19 cellular contexts compared by ENCODE assay signal in genomic region chr14:99527427-99528076, GRCh38. TPM values are rescaled to one million over a fixed set of nuclear protein-coding genes. Genes with fewer than 3 reads are reported as not detected.
A peak's percentile ranks its signal among the peaks of the same experiment; 100 is the strongest.
DNase-seq lines count a peak whose midpoint lies in the region; ATAC-seq, FAIRE-seq and TF ChIP-seq lines count a peak whose summit lies in the region.
"Had no signal": no experiment of that assay in that cellular context is flagged by ENCODE, and none has a peak within 500 bp of the region (broad histone marks: within the 10 kb centered on the region; RNA-seq: fewer than 3 reads in every experiment).

No MANE protein-coding gene starts in this region.

- H3K27ac Mint-ChIP-seq in GM23338 (peak overlapping the region; percentile 66), neural crest cell (ENCODE audit: unreplicated experiment) (peak overlapping the region; percentile 12)

- H3K4me1 ChIP-seq in A549 (peaks cover 55% of the 10 kb centered on the region), GM23338 (ENCODE audit: insufficient read depth) (peaks cover 48% of the 10 kb centered on the region), H1 (replicated peaks in 1 of 4; ENCODE audit: control insufficient read depth in 3 of 4, insufficient read depth in 4 of 4, low read length in 3 of 4) (peaks cover 15 to 66% (median 42%) of the 10 kb centered on the region in 4 experiments)

- CTCF ChIA-PET in A549 (lab: Yijun Ruan, JAX) (interaction anchor here (0.6 to 8.7 kb wide), 10 partner anchors 10 to 358 kb away, joined by 3 to 105 read pairs (median 12); no protein-coding TSS in a partner anchor), H1 (lab: Charles Lee; ENCODE audit: partially characterized antibody) (interaction anchor here (0.6 to 6.5 kb wide), 18 partner anchors 10 to 164 kb away, joined by 3 to 35 read pairs (median 4); no protein-coding TSS in a partner anchor)

- H3K9ac ChIP-seq in H1 (replicated peaks in 1 of 4; ENCODE audit: extremely low read depth in 1 of 4, low read depth in 3 of 4, low read length in 3 of 4): no peak overlapping the region

- H2BK15ac ChIP-seq in H1 (ENCODE audit: low read length): no peak overlapping the region

- no peaks in the 10 kb centered on the region for H3K9me3 ChIP-seq in A549
- H3K9me3 ChIP-seq in H1 (ENCODE audit: insufficient read depth in 2 of 2, low read depth in 1 of 2, low read length in 1 of 2): no peaks in the 10 kb centered on the region
- H3K9me3 ChIP-seq: HAP-1, MG63, SJCRH30 had no signal

- H2BK5ac ChIP-seq in H1 (ENCODE audit: low read depth, low read length): peak overlapping the region; percentile 49

- 0 out of 2 replicates have a peak, but pooled peaks cover 10% of the 10 kb centered on the region for H3F3A ChIP-seq in GM23338 (replicated peaks; ENCODE audit: low read depth)

- no peak overlapping the region for H4K91ac ChIP-seq in H1 (replicated peaks; ENCODE audit: insufficient read length, low read length)

- DNase-seq in A549 (ENCODE audit: low read depth in 1 of 2, low spot score in 1 of 2): no peak
- DNase-seq in GM23338 (ENCODE audit: low spot score): no peak
- no peak for DNase-seq in H1 (ENCODE audit: low read depth in 1 of 2, low spot score in 2 of 2)
- DNase-seq in neural crest cell (ENCODE audit: low read depth, low spot score): no peak
- no peak for DNase-seq in stimulated activated naive CD4-positive, alpha-beta T cell treated with Interleukin-2 at 50 U/mL for 16 hours (lab: John Stamatoyannopoulos, UW)
- no peak for DNase-seq in stimulated activated CD8-positive, alpha-beta memory T cell treated with anti-CD3 and anti-CD28 coated beads, Interleukin-4, amount 100 ng/mL, for 48 hours
- DNase-seq in foreskin melanocyte: no peak
- DNase-seq: DND-41, Kasumi-1, MG63, NCI-H1048, NCI-H1436, NCI-H1930, NCI-H345, NCI-H524 treated with DMSO at 0.1 percent for 48 hours, PC-9, SJCRH30 had no signal

- TF ChIP-seq EP300 in A549 (IDR thresholded peaks at IDR 0.05): no peak
- no peak for TF ChIP-seq EP300 in H1 (IDR thresholded peaks at IDR 0.05; ENCODE audit: borderline replicate concordance in 1 of 2, low read depth in 2 of 2, low read length in 2 of 2)

- H3K27me3 Mint-ChIP-seq in GM23338 (ENCODE audit: insufficient read depth, low read depth, poor library complexity) (peaks cover 12% of the 10 kb centered on the region), neural crest cell (ENCODE audit: low read depth) (no peaks in the 10 kb centered on the region)

- H3K4me3 Mint-ChIP-seq in GM23338: no peak overlapping the region
- no peak overlapping the region for H3K4me3 Mint-ChIP-seq in neural crest cell

- no peaks in the 10 kb centered on the region for H3K27me3 ChIP-seq in GM23338 (ENCODE audit: insufficient read depth)
- H3K27me3 ChIP-seq in H1 (replicated peaks in 1 of 4; ENCODE audit: control insufficient read depth in 3 of 4, extremely low read depth in 1 of 4, insufficient read depth in 3 of 4, low read length in 3 of 4): no peaks in the 10 kb centered on the region
- H3K27me3 ChIP-seq: MG63, SJCRH30 had no signal

- H3K27ac ChIP-seq in A549 (peak overlapping the region in 1 of 2 experiments; percentile 90; a peak in 2 of 6 replicates), GM23338 (ENCODE audit: low read depth) (no peak overlapping the region), H1 (ENCODE audit: low read depth, low read length) (no peak overlapping the region)
- H3K27ac ChIP-seq: PC-9, SJCRH30 had no signal

- no peak overlapping the region for H3K56ac ChIP-seq in H1 (replicated peaks; ENCODE audit: insufficient read length, low read depth, low read length)

- H4K20me1 ChIP-seq in GM23338 (replicated peaks; ENCODE audit: insufficient read depth) (no peaks in the 10 kb centered on the region), H1 (replicated peaks in 1 of 2; ENCODE audit: control insufficient read depth in 1 of 2, insufficient read depth in 2 of 2, low read length in 2 of 2) (peaks cover 0 to 1% of the 10 kb centered on the region in 2 experiments)

- H3K23ac ChIP-seq in H1 (ENCODE audit: insufficient read length): no peak overlapping the region

- peak overlapping the region; percentile 32 for H3K18ac ChIP-seq in H1 (ENCODE audit: extremely low read depth, low read length)

- POLR2A ChIA-PET in A549 (lab: Yijun Ruan, JAX): no interaction called here
- POLR2A ChIA-PET in H1 (lab: Charles Lee; ENCODE audit: partially characterized antibody): interaction anchor here (1.3 to 1.8 kb wide), 2 partner anchors 11 to 12 kb away, joined by 5 to 6 read pairs; no protein-coding TSS in a partner anchor

- H3K36me3 ChIP-seq in GM23338 (ENCODE audit: insufficient read depth): no peaks in the 10 kb centered on the region
- no peaks in the 10 kb centered on the region for H3K36me3 ChIP-seq in H1 (ENCODE audit: control insufficient read depth in 2 of 4, insufficient read depth in 4 of 4, low read length in 3 of 4)
- H3K36me3 ChIP-seq: HAP-1, MG63, SJCRH30 had no signal

- TF ChIP-seq RAD21 in A549 (conservative IDR thresholded peaks at IDR 0.05 in 1 of 2, IDR thresholded peaks at IDR 0.05 in 1 of 2) (no peak), H1 (IDR thresholded peaks at IDR 0.05 in 1 of 2, conservative IDR thresholded peaks at IDR 0.05 in 1 of 2; ENCODE audit: low read depth in 2 of 2, low read length in 2 of 2) (no peak)

- H3K23me2 ChIP-seq in H1 (ENCODE audit: low read depth, low read length): 0 out of 2 replicates have a peak, but pooled peaks cover 2% of the 10 kb centered on the region

- H3K9me3 Mint-ChIP-seq in GM23338 (no peaks in the 10 kb centered on the region), neural crest cell (no peaks in the 10 kb centered on the region)

- H3K14ac ChIP-seq in H1 (ENCODE audit: insufficient read length): no peak overlapping the region

- TF ChIP-seq CTCF in A549 (IDR thresholded peaks at IDR 0.05) (no peak), GM23338 (conservative IDR thresholded peaks at IDR 0.05; ENCODE audit: low read depth in 2 of 2) (no peak), H1 (IDR thresholded peaks at IDR 0.05; ENCODE audit: control extremely low read depth in 1 of 3, insufficient read depth in 1 of 3, low read depth in 1 of 3, low read length in 3 of 3) (no peak), neural crest cell (conservative IDR thresholded peaks at IDR 0.05) (no peak)

- no peak for ATAC-seq in A549
- ATAC-seq in GM23338: no peak

- FAIRE-seq in A549 (lab: Jason Lieb, UNC): no peak
- no peak for FAIRE-seq in H1 (lab: Jason Lieb, UNC)
- FAIRE-seq: A204.1 had no signal

- WGBS in A549 (ENCODE audit: missing lambda C conversion rate): 64% methylated on average over 17 of the region's 19 CpGs
- WGBS in H1 (ENCODE audit: extremely low coverage in 1 of 2, insufficient coverage in 1 of 2, insufficient read length in 1 of 2, insufficient replicate concordance in 2 of 2, low coverage in 1 of 2, low lambda C conversion rate in 2 of 2, missing lambda C conversion rate in 1 of 2), 2 experiments: 82% methylated on average over 12 of the region's 19 CpGs; no CpG with 5 or more reads in 1 of the 2 experiments

- H3K36me3 Mint-ChIP-seq in GM23338 (ENCODE audit: low read depth) (no peaks in the 10 kb centered on the region), neural crest cell (ENCODE audit: low read depth) (no peaks in the 10 kb centered on the region)

- H2AFZ ChIP-seq in GM23338 (no peak overlapping the region), H1 (ENCODE audit: low read length) (no peak overlapping the region)
- H2AFZ ChIP-seq: PC-9 had no signal

- H3K79me2 ChIP-seq in GM23338 (replicated peaks; ENCODE audit: insufficient read depth) (no peaks in the 10 kb centered on the region; the same call in 1 of the 2 replicates), H1 (ENCODE audit: control insufficient read depth in 1 of 2, insufficient read depth in 2 of 2, low read length in 2 of 2) (peaks cover 0 to 6% of the 10 kb centered on the region in 2 experiments; a peak in 1 of 4 replicates)

- H2BK120ac ChIP-seq in H1 (replicated peaks; ENCODE audit: low read depth, low read length): no peak overlapping the region

- H4K8ac ChIP-seq in H1 (ENCODE audit: extremely low read depth, insufficient read depth, low read length): no peak overlapping the region; the same call in 1 of the 2 replicates

- no peaks in the 10 kb centered on the region for H3K9me2 ChIP-seq in GM23338 (ENCODE audit: insufficient read depth)

- H2BK12ac ChIP-seq in H1 (ENCODE audit: low read depth, low read length): peak overlapping the region; percentile 27; the same call in 1 of the 2 replicates

- H3K4ac ChIP-seq in H1 (replicated peaks; ENCODE audit: insufficient read length, low read depth, low read length): no peak overlapping the region

- H3K4me3 ChIP-seq in A549 (no peak overlapping the region), GM23338 (no peak overlapping the region), H1 (ENCODE audit: extremely low read depth in 1 of 4, insufficient read depth in 2 of 4, low read depth in 3 of 4, low read length in 4 of 4) (no peak overlapping the region)
- H3K4me3 ChIP-seq: HAP-1, MG63, PC-9, SJCRH30 had no signal

- H2BK20ac ChIP-seq in H1 (ENCODE audit: low read length): no peak overlapping the region

- H3K4me1 Mint-ChIP-seq in GM23338 (peaks cover 53% of the 10 kb centered on the region), neural crest cell (peaks cover 44% of the 10 kb centered on the region)

- no peak overlapping the region for H4K5ac ChIP-seq in H1 (ENCODE audit: insufficient read length, low read depth, low read length)

- no peak overlapping the region for H2AK5ac ChIP-seq in H1 (ENCODE audit: low read depth, low read length)

- H3K4me2 ChIP-seq in A549 (0 out of 3 replicates have a peak overlapping the region, but pooled peaks have one; percentile 14), GM23338 (no peak overlapping the region), H1 (ENCODE audit: insufficient read depth in 1 of 2, low read depth in 2 of 2, low read length in 2 of 2) (peak overlapping the region in 1 of 2 experiments; percentile 26; a peak in 1 of 4 replicates)
- H3K4me2 ChIP-seq: PC-9 had no signal

- TF ChIP-seq POLR2A in A549 (IDR thresholded peaks at IDR 0.05; ENCODE audit: low read length) (no peak), H1 (IDR thresholded peaks at IDR 0.05; ENCODE audit: control extremely low read depth in 1 of 2, low read depth in 2 of 2, low read length in 2 of 2) (no peak)

- peaks cover 17% of the 10 kb centered on the region for H3K79me1 ChIP-seq in H1 (ENCODE audit: low read depth, low read length)

RNA-seq across cellular contexts. Expression of gene CCNK, which starts 46.3 kb away (rescaled TPM):
- polyA plus RNA-seq in A549 (2011; rRNA removed) (22.7 and 38.9 TPM in 2 replicates), A549 (2017; fragmentation: RNase III; extraction: RNeasy Plus Mini Kit Qiagen cat#74134 plus additional on column Dnase treatment) (46.6 to 50.8 TPM (median 50.6 TPM) in 3 replicates), GM23338 (2016; fragmentation: Nextera tagmentation; extraction: Ambion mirVana) (57.8 and 60.6 TPM in 2 replicates), H1 (2011; rRNA removed) (10.7 and 14.7 TPM in 2 replicates)
- 14.7 and 16.4 TPM in 2 replicates for polyA plus RNA-seq in A549 (2012; cell fraction: cytosol; rRNA removed)
- 12.0 and 19.6 TPM in 2 replicates for polyA plus RNA-seq in A549 (2012; cell fraction: nucleus; rRNA removed)
- polyA minus RNA-seq in A549 (2011; rRNA and poly(A)+ RNA removed): 32.7 and 36.2 TPM in 2 replicates
- 54.0 and 63.4 TPM in 2 replicates for total RNA-seq in GM23338 (2014; rRNA removed; shearing (Covaris generic))
- total RNA-seq in H1 (2021; fragmentation: NEBNext Ultra II Directional; extraction: Animal tissue kit (Norgen Biotek cat#: 25700)): 81.9 and 82.7 TPM in 2 replicates
- polyA plus RNA-seq in H1 (2011; cell fraction: cytosol; rRNA removed): 12.5 TPM
- 15.2 TPM for polyA plus RNA-seq in H1 (2011; cell fraction: nucleus; rRNA removed)
- 52.2 to 103 TPM (median 60.4 TPM) in 4 replicates for polyA plus RNA-seq in H1 (2012, experiment 1 of 2)
- polyA plus RNA-seq in H1 (2012, experiment 2 of 2): 62.7 TPM
- polyA plus RNA-seq in H1 (2013, experiment 1 of 2): 53.6 TPM
- polyA plus RNA-seq in H1 (2013, experiment 2 of 2): 57.8 TPM
- polyA minus RNA-seq in H1 (2011; rRNA and poly(A)+ RNA removed): 17.0 and 27.3 TPM in 2 replicates
- 37.3 TPM for polyA minus RNA-seq in H1 (2011; cell fraction: cytosol; rRNA and poly(A)+ RNA removed)
- polyA minus RNA-seq in H1 (2011; cell fraction: nucleus; rRNA and poly(A)+ RNA removed): 21.9 TPM
- 69.6 and 71.8 TPM in 2 replicates for total RNA-seq in neural crest cell

RNA-seq across cellular contexts. Expression of gene SETD3, which starts 46.9 kb away (rescaled TPM):
- polyA plus RNA-seq in A549 (2011; rRNA removed): 53.9 and 59.7 TPM in 2 replicates
- polyA plus RNA-seq in A549 (2012; cell fraction: cytosol; rRNA removed): 19.3 and 25.5 TPM in 2 replicates
- 8.5 and 11.1 TPM in 2 replicates for polyA plus RNA-seq in A549 (2012; cell fraction: nucleus; rRNA removed)
- 41.2 to 44.7 TPM (median 43.1 TPM) in 3 replicates for polyA plus RNA-seq in A549 (2017; fragmentation: RNase III; extraction: RNeasy Plus Mini Kit Qiagen cat#74134 plus additional on column Dnase treatment)
- polyA minus RNA-seq in A549 (2011; rRNA and poly(A)+ RNA removed): 47.2 and 53.5 TPM in 2 replicates
- 68.0 and 76.2 TPM in 2 replicates for total RNA-seq in GM23338 (2014; rRNA removed; shearing (Covaris generic))
- polyA plus RNA-seq in GM23338 (2016; fragmentation: Nextera tagmentation; extraction: Ambion mirVana): 35.7 and 40.7 TPM in 2 replicates
- 60.1 and 64.0 TPM in 2 replicates for total RNA-seq in H1 (2021; fragmentation: NEBNext Ultra II Directional; extraction: Animal tissue kit (Norgen Biotek cat#: 25700))
- 16.0 and 24.0 TPM in 2 replicates for polyA plus RNA-seq in H1 (2011; rRNA removed)
- 25.0 TPM for polyA plus RNA-seq in H1 (2011; cell fraction: cytosol; rRNA removed)
- 18.3 TPM for polyA plus RNA-seq in H1 (2011; cell fraction: nucleus; rRNA removed)
- 33.2 to 61.8 TPM (median 36.0 TPM) in 4 replicates for polyA plus RNA-seq in H1 (2012, experiment 1 of 2)
- polyA plus RNA-seq in H1 (2012, experiment 2 of 2): 7.7 TPM
- 42.9 TPM for polyA plus RNA-seq in H1 (2013, experiment 1 of 2)
- 46.9 TPM for polyA plus RNA-seq in H1 (2013, experiment 2 of 2)
- polyA minus RNA-seq in H1 (2011; rRNA and poly(A)+ RNA removed): 44.8 and 60.0 TPM in 2 replicates
- polyA minus RNA-seq in H1 (2011; cell fraction: cytosol; rRNA and poly(A)+ RNA removed): 33.7 TPM
- 68.5 TPM for polyA minus RNA-seq in H1 (2011; cell fraction: nucleus; rRNA and poly(A)+ RNA removed)
- total RNA-seq in neural crest cell: 33.1 and 36.1 TPM in 2 replicates
